In the genomic region with DNA sequence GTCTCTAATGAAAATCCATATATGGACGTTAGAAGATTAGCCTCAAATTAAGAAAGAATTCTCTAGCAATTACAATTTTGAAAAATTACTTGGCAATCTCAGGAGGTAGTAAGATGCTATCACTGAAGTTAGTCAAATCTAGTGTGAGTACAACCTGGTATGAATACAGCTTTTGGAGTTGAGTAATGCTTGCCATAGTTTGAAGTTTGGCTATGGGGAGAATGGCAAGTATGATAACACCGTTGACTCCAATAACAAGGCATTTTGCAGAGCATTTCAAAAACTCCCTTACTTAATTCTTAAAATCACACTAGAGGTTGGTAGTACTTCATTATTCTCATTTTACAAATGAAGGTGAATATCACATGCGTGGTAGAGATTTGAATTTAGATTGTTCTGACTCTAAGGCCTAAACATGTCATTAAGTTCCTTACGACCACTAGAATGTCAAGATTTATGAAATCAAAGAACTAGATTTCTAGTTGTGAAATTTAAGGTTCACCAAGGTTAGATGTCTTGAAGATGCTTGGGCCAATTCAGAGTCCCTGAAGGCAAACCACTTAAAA, we compare ENCODE assay signal across 13 cellular contexts.
"Had no signal": no experiment of that assay in that cellular context is flagged by ENCODE, and none has a peak within 500 bp of the region (broad histone marks: within the 10 kb centered on the region; RNA-seq: fewer than 3 reads in every experiment).

No MANE protein-coding gene starts in this region.

- H3K27ac Mint-ChIP-seq: activated CD4-positive, alpha-beta T cell treated with anti-CD3 and anti-CD28 coated beads, Interleukin-2, amount 10 ng/mL, durations not matched to agents 7 days and 5 days; endodermal cell; stimulated activated naive B cell treated with anti-CD40 and anti-IgM and Interleukin-4, amounts not matched to agents 10 μg/mL and 1 μg/mL and 100 μg/mL, for 72 hours had no signal

- H3K9me3 Mint-ChIP-seq: activated CD4-positive, alpha-beta T cell treated with anti-CD3 and anti-CD28 coated beads, Interleukin-2, amount 10 ng/mL, durations not matched to agents 7 days and 5 days; endodermal cell; stimulated activated naive B cell treated with anti-CD40 and anti-IgM and Interleukin-4, amounts not matched to agents 10 μg/mL and 1 μg/mL and 100 μg/mL, for 72 hours had no signal

- ATAC-seq: gastrocnemius medialis; naive thymus-derived CD4-positive, alpha-beta T cell; Right ventricle myocardium inferior; sciatic nerve had no signal

- H3K4me3 Mint-ChIP-seq: activated CD4-positive, alpha-beta T cell treated with anti-CD3 and anti-CD28 coated beads, Interleukin-2, amount 10 ng/mL, durations not matched to agents 7 days and 5 days; endodermal cell; naive thymus-derived CD4-positive, alpha-beta T cell; stimulated activated naive B cell treated with anti-CD40 and anti-IgM and Interleukin-4, amounts not matched to agents 10 μg/mL and 1 μg/mL and 100 μg/mL, for 72 hours had no signal

- H3K4me1 Mint-ChIP-seq: endodermal cell had no signal

- H3K27me3 Mint-ChIP-seq: activated CD4-positive, alpha-beta T cell treated with anti-CD3 and anti-CD28 coated beads, Interleukin-2, amount 10 ng/mL, durations not matched to agents 7 days and 5 days; naive thymus-derived CD4-positive, alpha-beta T cell; stimulated activated naive B cell treated with anti-CD40 and anti-IgM and Interleukin-4, amounts not matched to agents 10 μg/mL and 1 μg/mL and 100 μg/mL, for 72 hours had no signal

- DNase-seq: activated CD4-positive, alpha-beta T cell treated with anti-CD3 and anti-CD28 coated beads, Interleukin-2, amount 10 ng/mL, durations not matched to agents 7 days and 5 days; activated gamma-delta T cell; cerebellar nuclear complex; endodermal cell; esophagus squamous epithelium; gastrocnemius medialis; head of caudate nucleus; left ventricle myocardium inferior; stimulated activated naive B cell treated with anti-CD40 and anti-IgM and Interleukin-4, amounts not matched to agents 10 μg/mL and 1 μg/mL and 100 μg/mL, for 72 hours; upper lobe of right lung had no signal

- H3K36me3 Mint-ChIP-seq: stimulated activated naive B cell treated with anti-CD40 and anti-IgM and Interleukin-4, amounts not matched to agents 10 μg/mL and 1 μg/mL and 100 μg/mL, for 72 hours had no signal
